In genomic region chr7:69620063-69620462, GRCh38 we compare ENCODE assay signal across 23 cellular contexts. TPM values are rescaled to one million over a fixed set of nuclear protein-coding genes. Genes with fewer than 3 reads are reported as not detected.
DNase-seq lines count a peak whose midpoint lies in the region; ATAC-seq and TF ChIP-seq lines count a peak whose summit lies in the region.
"Had no signal": no experiment of that assay in that cellular context is flagged by ENCODE, and none has a peak within 500 bp of the region (broad histone marks: within the 10 kb centered on the region; RNA-seq: fewer than 3 reads in every experiment).

No MANE protein-coding gene starts in this region.

- no peaks in the 10 kb centered on the region for H3K79me2 ChIP-seq in MM.1S (ENCODE audit: low read length)
- no peaks in the 10 kb centered on the region for H3K79me2 ChIP-seq in PC-3 (ENCODE audit: low read length)

- H3K4me1 Mint-ChIP-seq in nephron, result peaks cover 61% of the 10 kb centered on the region
- H3K4me1 Mint-ChIP-seq: activated CD4-positive, alpha-beta T cell treated with anti-CD3 and anti-CD28 coated beads, Interleukin-2, amount 10 ng/mL, durations not matched to agents 7 days and 5 days had no signal

- H3K9ac ChIP-seq in MM.1S (ENCODE audit: low read length), result no peak overlapping the region
- no peak overlapping the region for H3K9ac ChIP-seq in PC-3 (ENCODE audit: low read length)

- no peaks in the 10 kb centered on the region for H3K9me3 ChIP-seq in MM.1S (replicated peaks; ENCODE audit: insufficient read depth, low read length)
- H3K9me3 ChIP-seq in SJCRH30 (replicated peaks), result no peaks in the 10 kb centered on the region
- H3K9me3 ChIP-seq in PC-3 (ENCODE audit: low read length), result peaks cover 5% of the 10 kb centered on the region; the same call in 1 of the 2 replicates
- H3K9me3 ChIP-seq: Caco-2, neutrophil had no signal

- CTCF ChIA-PET in PC-3 (lab: Charles Lee), result no interaction called here

- peak overlapping the region in 1 of 3 experiments; percentile 32 for H3K4me3 Mint-ChIP-seq in nephron
- H3K4me3 Mint-ChIP-seq: activated CD4-positive, alpha-beta T cell treated with anti-CD3 and anti-CD28 coated beads, Interleukin-2, amount 10 ng/mL, durations not matched to agents 7 days and 5 days; endodermal cell had no signal

- H3F3A ChIP-seq in MM.1S (ENCODE audit: insufficient read depth, low read length) (no peaks in the 10 kb centered on the region), PC-3 (ENCODE audit: low read length, unreplicated experiment) (no peaks in the 10 kb centered on the region)

- H3K4me3 ChIP-seq in MM.1S (ENCODE audit: low read length) (no peak overlapping the region), SJCRH30 (peak overlapping the region; percentile 32), PC-3 (ENCODE audit: low read length) (no peak overlapping the region)
- H3K4me3 ChIP-seq: GM12878 had no signal

- TF ChIP-seq CTCF in MM.1S (IDR thresholded peaks at IDR 0.05; ENCODE audit: low read length) (no peak), nephron (IDR thresholded peaks at IDR 0.05; ENCODE audit: unreplicated experiment in 3 of 3) (no peak), PC-3 (conservative IDR thresholded peaks at IDR 0.05; ENCODE audit: low read depth, low read length) (no peak)

- H2AFZ ChIP-seq in MM.1S (ENCODE audit: low read length), result no peak overlapping the region
- H2AFZ ChIP-seq in PC-3 (ENCODE audit: low read length), result no peak overlapping the region

- intact Hi-C loops in posterior cingulate gyrus (cut with DNase I) (no loop called here), PC-3 (cut with micrococcal nuclease) (no loop called here)

- peaks cover 5% of the 10 kb centered on the region for H3K27me3 Mint-ChIP-seq in nephron (ENCODE audit: low read depth)

- H3K9me2 ChIP-seq in MM.1S (replicated peaks; ENCODE audit: insufficient read depth, low read length) (no peaks in the 10 kb centered on the region), PC-3 (replicated peaks; ENCODE audit: low read length) (no peaks in the 10 kb centered on the region)

- DNase-seq in DMS 273 treated with DMSO at 0.1 percent for 48 hours (lab: John Stamatoyannopoulos, UW), result peak; percentile 95
- DNase-seq in MM.1S, result peak; percentile 13
- peak; percentile 61 to 92 for DNase-seq in SJCRH30
- DNase-seq in posterior cingulate gyrus, result no peak
- DNase-seq in PC-3, result no peak
- no peak for DNase-seq in NCI-H748 (lab: John Stamatoyannopoulos, UW; ENCODE audit: unreplicated experiment)
- no peak for DNase-seq in glomerular visceral epithelial cell (ENCODE audit: extremely low spot score)
- DNase-seq: activated CD4-positive, alpha-beta T cell treated with anti-CD3 and anti-CD28 coated beads, Interleukin-2, amount 10 ng/mL, durations not matched to agents 7 days and 5 days; activated naive CD4-positive, alpha-beta T cell; aorta; Caco-2; endodermal cell; GDM1; IMR-90; midbrain; NCI-H1092; NCI-H345; right cardiac atrium; stimulated activated CD4-positive, alpha-beta T cell treated with anti-CD3 and anti-CD28 coated beads, Interleukin-1b, Interleukin-23, amount 100 ng/mL, for 48 hours had no signal

- no peaks in the 10 kb centered on the region for H3K4me1 ChIP-seq in MM.1S (ENCODE audit: low read length)
- H3K4me1 ChIP-seq in SJCRH30, result peaks cover 52% of the 10 kb centered on the region
- no peaks in the 10 kb centered on the region for H3K4me1 ChIP-seq in PC-3 (ENCODE audit: insufficient read depth, low read length)
- H3K4me1 ChIP-seq: Caco-2 had no signal

- H3K27ac Mint-ChIP-seq in nephron, result peak overlapping the region in 2 of 3 experiments; percentile 29 to 55
- H3K27ac Mint-ChIP-seq: activated CD4-positive, alpha-beta T cell treated with anti-CD3 and anti-CD28 coated beads, Interleukin-2, amount 10 ng/mL, durations not matched to agents 7 days and 5 days had no signal

- no peak overlapping the region for H3K27ac ChIP-seq in MM.1S (ENCODE audit: low read length)
- H3K27ac ChIP-seq in SJCRH30, result peak overlapping the region; percentile 72
- no peak overlapping the region for H3K27ac ChIP-seq in PC-3 (ENCODE audit: low read length)
- H3K27ac ChIP-seq: neutrophil had no signal

- POLR2A ChIA-PET in PC-3 (lab: Charles Lee; ENCODE audit: unreplicated experiment), result no interaction called here

- no peak for ATAC-seq in PC-3
- ATAC-seq: Panc1, right cardiac atrium had no signal

- H3K36me3 ChIP-seq in MM.1S (replicated peaks; ENCODE audit: insufficient read depth, low read length) (no peaks in the 10 kb centered on the region), SJCRH30 (no peaks in the 10 kb centered on the region), PC-3 (ENCODE audit: low read depth, low read length) (no peaks in the 10 kb centered on the region)
- H3K36me3 ChIP-seq: neutrophil had no signal

- H3K4me2 ChIP-seq in MM.1S (ENCODE audit: low read depth, low read length) (no peak overlapping the region), PC-3 (ENCODE audit: low read length) (no peak overlapping the region)

- no peaks in the 10 kb centered on the region for H3K9me3 Mint-ChIP-seq in nephron
- H3K9me3 Mint-ChIP-seq: activated CD4-positive, alpha-beta T cell treated with anti-CD3 and anti-CD28 coated beads, Interleukin-2, amount 10 ng/mL, durations not matched to agents 7 days and 5 days; endodermal cell had no signal

- no peaks in the 10 kb centered on the region for H4K20me1 ChIP-seq in MM.1S (ENCODE audit: insufficient read depth, low read length)
- H4K20me1 ChIP-seq in PC-3 (ENCODE audit: low read length), result no peaks in the 10 kb centered on the region

- no peaks in the 10 kb centered on the region for H3K36me3 Mint-ChIP-seq in nephron (ENCODE audit: low read depth)

- BruUV-seq in PC-3 (replicated peaks; lab: Mats Ljungman, UMichigan), result no TSS peak

- H3K27me3 ChIP-seq in MM.1S (replicated peaks; ENCODE audit: insufficient read depth, low read length), result no peaks in the 10 kb centered on the region
- H3K27me3 ChIP-seq in SJCRH30, result no peaks in the 10 kb centered on the region
- no peaks in the 10 kb centered on the region for H3K27me3 ChIP-seq in PC-3 (ENCODE audit: low read length)
- H3K27me3 ChIP-seq: neutrophil had no signal

RNA-seq across cellular contexts. Expression of gene AUTS2, which starts 21.8 kb away (rescaled TPM):
- total RNA-seq in SJCRH30 (2014; rRNA removed; shearing (Covaris generic)), result 21.9 and 30.1 TPM in 2 replicates
- not detected in 2 replicates for total RNA-seq in PC-3 (2014; rRNA removed)

Comparison
In these comparisons a context has a peak if more than half of its experiments do, and no peak if none do; other contexts are left out.
1. DNase-seq: peak in DMS 273 treated with DMSO at 0.1 percent for 48 hours (single experiment), MM.1S (single experiment) and SJCRH30 (2 of 2); none in posterior cingulate gyrus (0 of 10), PC-3 (single experiment), NCI-H748 (single experiment) and glomerular visceral epithelial cell (single experiment).
2. RNA of gene AUTS2, which starts 21.8 kb away (total RNA-seq): 21.9 to 30.1 TPM in SJCRH30; not detected in PC-3; every median in the first group is over 10 times any median in the second.